In the genomic region with DNA sequence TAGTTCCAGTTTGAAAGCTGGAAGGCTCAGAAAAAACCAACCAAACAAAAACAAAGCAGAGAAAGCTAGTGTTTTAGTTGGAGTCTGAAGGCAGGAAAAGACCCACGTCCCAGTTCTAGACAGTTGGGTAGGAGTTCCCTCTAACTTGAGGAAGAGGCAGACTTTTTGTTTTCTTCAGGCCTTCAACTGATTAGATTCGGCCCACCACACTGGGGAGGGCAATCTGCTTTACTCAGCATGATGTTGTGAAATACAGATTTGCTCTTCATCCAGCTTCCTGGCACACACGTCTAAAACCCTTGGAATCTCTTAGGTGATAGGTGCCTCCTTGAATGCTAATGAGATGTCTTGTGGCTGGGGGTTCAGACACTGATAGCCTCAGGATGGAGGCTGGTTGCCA, we compare ENCODE assay signal across 33 cellular contexts. TPM values are rescaled to one million over a fixed set of nuclear protein-coding genes. Genes with fewer than 3 reads are reported as not detected.
"Had no signal": no experiment of that assay in that cellular context is flagged by ENCODE, and none has a peak within 500 bp of the region (broad histone marks: within the 10 kb centered on the region; RNA-seq: fewer than 3 reads in every experiment).

No MANE protein-coding gene starts in this region.

- H3K4me1 Mint-ChIP-seq: activated CD4-positive, alpha-beta memory T cell treated with anti-CD3 and anti-CD28 coated beads, Interleukin-2, amount 10 ng/mL, durations not matched to agents 7 days and 5 days; activated CD4-positive, alpha-beta T cell treated with anti-CD3 and anti-CD28 coated beads, Interleukin-2, amount 10 ng/mL, durations not matched to agents 7 days and 5 days; activated naive CD8-positive, alpha-beta T cell treated with anti-CD3 and anti-CD28 coated beads, Interleukin-2, amount 10 ng/mL, durations not matched to agents 7 days and 5 days; central memory CD8-positive, alpha-beta T cell had no signal

- H3K9me3 Mint-ChIP-seq: activated CD4-positive, alpha-beta memory T cell treated with anti-CD3 and anti-CD28 coated beads, Interleukin-2, amount 10 ng/mL, durations not matched to agents 7 days and 5 days; activated CD4-positive, alpha-beta T cell treated with anti-CD3 and anti-CD28 coated beads, Interleukin-2, amount 10 ng/mL, durations not matched to agents 7 days and 5 days; activated naive CD8-positive, alpha-beta T cell treated with anti-CD3 and anti-CD28 coated beads, Interleukin-2, amount 10 ng/mL, durations not matched to agents 7 days and 5 days; activated T-helper 1 cell treated with anti-CD3 and anti-CD28 coated beads, Interleukin-12 subunit alpha, Interleukin-12 subunit beta, Interleukin-2, Interleukin-4 antibody, amounts not matched to agents 30 ng/mL and 10 ng/mL and 1 ng/mL, durations not matched to agents 14 hours and 24 hours and 36 hours; activated T-helper 2 cell treated with anti-CD3 and anti-CD28 coated beads, Interferon-gamma antibody, Interleukin-2, Interleukin-4, amounts not matched to agents 10 μg/mL and 5 μg/mL and 100 μg/mL, durations not matched to agents 14 hours and 24 hours and 36 hours; central memory CD8-positive, alpha-beta T cell; dendritic cell treated with granulocyte-macrophage colony-stimulating factor and Interleukin-4, amounts not matched to agents 40 ng/mL and 50 ng/mL, for 4 days had no signal

- H3K36me3 Mint-ChIP-seq: activated naive CD4-positive, alpha-beta T cell treated with anti-CD3 and anti-CD28 coated beads, Interleukin-2, amount 50 U/mL, for 72 hours; activated naive CD8-positive, alpha-beta T cell treated with anti-CD3 and anti-CD28 coated beads, Interleukin-2, amount 10 ng/mL, durations not matched to agents 7 days and 5 days; brain; WTC11 had no signal

- H3K9me3 ChIP-seq: ascending aorta, gastrocnemius medialis had no signal

- H3K4me3 ChIP-seq: ascending aorta, breast epithelium, cardiac muscle cell, coronary artery, dorsolateral prefrontal cortex, esophagus muscularis mucosa, gastrocnemius medialis, heart left ventricle had no signal

- DNase-seq: activated CD4-positive, alpha-beta memory T cell treated with anti-CD3 and anti-CD28 coated beads, Interleukin-2, amount 10 ng/mL, durations not matched to agents 7 days and 5 days; activated CD4-positive, alpha-beta T cell treated with anti-CD3 and anti-CD28 coated beads for 1 hour; activated CD4-positive, alpha-beta T cell treated with anti-CD3 and anti-CD28 coated beads for 4 hours; activated CD4-positive, alpha-beta T cell treated with anti-CD3 and anti-CD28 coated beads, Interleukin-2, amount 10 ng/mL, durations not matched to agents 7 days and 5 days; activated CD4-positive, alpha-beta T cell treated with anti-CD3 and anti-CD28 coated beads, Interleukin-2, amount 50 U/mL, for 4 hours; activated gamma-delta T cell treated with Interleukin-2 at 50 U/mL for 16 hours; activated naive CD4-positive, alpha-beta T cell treated with Interleukin-2 at 50 U/mL for 16 hours; activated naive CD8-positive, alpha-beta T cell treated with anti-CD3 and anti-CD28 coated beads, Interleukin-2, amount 10 ng/mL, durations not matched to agents 7 days and 5 days; activated T-cell treated with anti-CD3 and anti-CD28 coated beads, Interleukin-2, amount 50 U/mL, for 1 hour; activated T-cell treated with anti-CD3 and anti-CD28 coated beads, Interleukin-2, amount 50 U/mL, for 48 hours; dorsolateral prefrontal cortex; effector CD4-positive, alpha-beta T cell; effector memory CD8-positive, alpha-beta T cell; erythroblast; foreskin keratinocyte; gastrocnemius medialis; glutamatergic neuron; heart left ventricle; T-helper 2 cell had no signal

- H3K4me1 ChIP-seq: ascending aorta, breast epithelium, esophagus muscularis mucosa, foreskin keratinocyte, gastrocnemius medialis, heart left ventricle had no signal

- FAIRE-seq: TTC549 had no signal

- H3K36me3 ChIP-seq: ascending aorta, breast epithelium, cardiac muscle cell, esophagus muscularis mucosa, gastrocnemius medialis, heart left ventricle had no signal

- H3K27ac Mint-ChIP-seq: activated CD4-positive, alpha-beta memory T cell treated with anti-CD3 and anti-CD28 coated beads, Interleukin-2, amount 10 ng/mL, durations not matched to agents 7 days and 5 days; activated CD4-positive, alpha-beta T cell treated with anti-CD3 and anti-CD28 coated beads, Interleukin-2, amount 10 ng/mL, durations not matched to agents 7 days and 5 days; activated naive CD4-positive, alpha-beta T cell treated with anti-CD3 and anti-CD28 coated beads, Interleukin-2, amount 50 U/mL, for 72 hours; activated naive CD8-positive, alpha-beta T cell treated with anti-CD3 and anti-CD28 coated beads, Interleukin-2, amount 10 ng/mL, durations not matched to agents 7 days and 5 days; activated T-helper 1 cell treated with anti-CD3 and anti-CD28 coated beads, Interleukin-12 subunit alpha, Interleukin-12 subunit beta, Interleukin-2, Interleukin-4 antibody, amounts not matched to agents 30 ng/mL and 10 ng/mL and 1 ng/mL, durations not matched to agents 14 hours and 24 hours and 36 hours; activated T-helper 2 cell treated with anti-CD3 and anti-CD28 coated beads, Interferon-gamma antibody, Interleukin-2, Interleukin-4, amounts not matched to agents 10 μg/mL and 5 μg/mL and 100 μg/mL, durations not matched to agents 14 hours and 24 hours and 36 hours; brain; dendritic cell treated with granulocyte-macrophage colony-stimulating factor and Interleukin-4, amounts not matched to agents 40 ng/mL and 50 ng/mL, for 4 days; effector memory CD8-positive, alpha-beta T cell; WTC11 had no signal

- ATAC-seq: activated naive CD4-positive, alpha-beta T cell treated with anti-CD3 and anti-CD28 coated beads, Interleukin-2, amount 50 U/mL, for 72 hours; effector memory CD8-positive, alpha-beta T cell; foreskin keratinocyte; gastrocnemius medialis; heart left ventricle; WTC11 had no signal

- H3K27ac ChIP-seq: ascending aorta, breast epithelium, cardiac muscle cell, coronary artery, dorsolateral prefrontal cortex, esophagus muscularis mucosa, foreskin keratinocyte, gastrocnemius medialis, heart left ventricle, VCaP had no signal

- H3K27me3 ChIP-seq: ascending aorta, cardiac muscle cell had no signal

- H3K4me3 Mint-ChIP-seq: activated CD4-positive, alpha-beta memory T cell treated with anti-CD3 and anti-CD28 coated beads, Interleukin-2, amount 10 ng/mL, durations not matched to agents 7 days and 5 days; activated CD4-positive, alpha-beta T cell treated with anti-CD3 and anti-CD28 coated beads, Interleukin-2, amount 10 ng/mL, durations not matched to agents 7 days and 5 days; activated naive CD8-positive, alpha-beta T cell treated with anti-CD3 and anti-CD28 coated beads, Interleukin-2, amount 10 ng/mL, durations not matched to agents 7 days and 5 days; activated T-helper 1 cell treated with anti-CD3 and anti-CD28 coated beads, Interleukin-12 subunit alpha, Interleukin-12 subunit beta, Interleukin-2, Interleukin-4 antibody, amounts not matched to agents 30 ng/mL and 10 ng/mL and 1 ng/mL, durations not matched to agents 14 hours and 24 hours and 36 hours; brain; central memory CD8-positive, alpha-beta T cell; dendritic cell treated with granulocyte-macrophage colony-stimulating factor and Interleukin-4, amounts not matched to agents 40 ng/mL and 50 ng/mL, for 4 days; effector memory CD8-positive, alpha-beta T cell; WTC11 had no signal

RNA-seq across cellular contexts. Expression of a gene that starts 49.1 kb away (rescaled TPM):
- total RNA-seq: foreskin keratinocyte had no signal
- polyA plus RNA-seq: foreskin keratinocyte had no signal
